In the genomic region with DNA sequence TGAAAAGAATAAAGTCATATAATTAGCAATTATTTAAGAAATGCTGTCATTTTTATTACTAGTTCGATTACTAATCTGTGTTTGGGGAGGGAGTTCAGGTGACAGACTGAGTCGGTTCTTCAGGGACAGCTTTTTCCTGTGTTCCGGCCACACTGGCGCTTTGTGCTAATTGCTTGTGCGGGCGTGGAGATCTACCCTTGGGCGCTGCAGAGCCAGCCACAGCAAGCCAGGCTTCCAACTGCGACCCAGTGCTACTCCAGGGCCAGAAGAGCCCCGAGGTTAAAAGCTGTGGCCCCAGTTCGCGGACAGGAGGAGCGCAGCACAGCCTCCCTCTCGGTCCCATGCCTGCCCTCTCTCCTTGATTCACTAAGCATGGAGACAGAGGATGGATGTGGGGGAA, we compare ENCODE assay signal across 22 cellular contexts. TPM values are rescaled to one million over a fixed set of nuclear protein-coding genes. Genes with fewer than 3 reads are reported as not detected.
"Had no signal": no experiment of that assay in that cellular context is flagged by ENCODE, and none has a peak within 500 bp of the region (broad histone marks: within the 10 kb centered on the region; RNA-seq: fewer than 3 reads in every experiment).

No MANE protein-coding gene starts in this region.

- H3K9ac ChIP-seq: parathyroid adenoma had no signal

- H3K27ac ChIP-seq: adrenal gland, breast epithelium, esophagus muscularis mucosa, gastroesophageal sphincter, lower lobe of right lung, neutrophil, parathyroid adenoma, spleen, WERI-Rb-1 had no signal

- H3K27ac Mint-ChIP-seq: activated naive CD4-positive, alpha-beta T cell treated with anti-CD3 and anti-CD28 coated beads, Interleukin-2, amount 50 U/mL, for 72 hours; natural killer cell treated with Interleukin-12 subunit alpha and Interleukin-12 subunit beta and Interleukin-15 and Interleukin-18, amount 100 ng/mL, for 72 hours; stimulated activated memory B cell treated with anti-CD40 and anti-IgM and Interleukin-4, amounts not matched to agents 10 μg/mL and 1 μg/mL and 100 μg/mL, for 72 hours had no signal

- H3K27me3 ChIP-seq: adrenal gland, breast epithelium, esophagus muscularis mucosa, gastroesophageal sphincter, spleen had no signal

- H3K4me1 Mint-ChIP-seq: stimulated activated memory B cell treated with anti-CD40 and anti-IgM and Interleukin-4, amounts not matched to agents 10 μg/mL and 1 μg/mL and 100 μg/mL, for 72 hours had no signal

- H2AFZ ChIP-seq: parathyroid adenoma had no signal

- ATAC-seq: gastroesophageal sphincter; lower lobe of right lung; natural killer cell treated with Interleukin-12 subunit alpha and Interleukin-12 subunit beta and Interleukin-15 and Interleukin-18, amount 100 ng/mL, for 72 hours; stimulated activated memory B cell treated with anti-CD40 and anti-IgM and Interleukin-4, amounts not matched to agents 10 μg/mL and 1 μg/mL and 100 μg/mL, for 72 hours had no signal

- H3K4me1 ChIP-seq: adrenal gland, breast epithelium, esophagus muscularis mucosa, gastroesophageal sphincter, lower lobe of right lung, parathyroid adenoma, spleen had no signal

- H3K4me3 ChIP-seq: adrenal gland, breast epithelium, esophagus muscularis mucosa, gastroesophageal sphincter, lower lobe of right lung, spleen had no signal

- H3K36me3 ChIP-seq: adrenal gland, breast epithelium, esophagus muscularis mucosa, gastroesophageal sphincter, lower lobe of right lung, neutrophil, spleen, WERI-Rb-1 had no signal

- H3K79me2 ChIP-seq: parathyroid adenoma had no signal

- H3K4me3 Mint-ChIP-seq: natural killer cell treated with Interleukin-12 subunit alpha and Interleukin-12 subunit beta and Interleukin-15 and Interleukin-18, amount 100 ng/mL, for 72 hours; stimulated activated memory B cell treated with anti-CD40 and anti-IgM and Interleukin-4, amounts not matched to agents 10 μg/mL and 1 μg/mL and 100 μg/mL, for 72 hours had no signal

- H3K9me3 Mint-ChIP-seq: activated naive CD4-positive, alpha-beta T cell treated with anti-CD3 and anti-CD28 coated beads, Interleukin-2, amount 50 U/mL, for 72 hours; natural killer cell treated with Interleukin-12 subunit alpha and Interleukin-12 subunit beta and Interleukin-15 and Interleukin-18, amount 100 ng/mL, for 72 hours had no signal

- H3K9me3 ChIP-seq: adrenal gland, esophagus muscularis mucosa, gastroesophageal sphincter, lower lobe of right lung, neutrophil had no signal

- H3K36me3 Mint-ChIP-seq: activated naive CD4-positive, alpha-beta T cell treated with anti-CD3 and anti-CD28 coated beads, Interleukin-2, amount 50 U/mL, for 72 hours had no signal

- DNase-seq: activated CD4-positive, alpha-beta T cell treated with anti-CD3 and anti-CD28 coated beads for 1 hour; activated CD4-positive, alpha-beta T cell treated with anti-CD3 and anti-CD28 coated beads, Interleukin-2, amount 50 U/mL, for 4 hours; activated gamma-delta T cell treated with Interleukin-2 at 50 U/mL for 16 hours; adrenal gland; dermis blood vessel endothelial cell; effector memory CD4-positive, alpha-beta T cell; lower lobe of right lung; spleen; stimulated activated CD4-positive, alpha-beta T cell treated with anti-CD3 and anti-CD28 coated beads, Interleukin-4, amount 100 ng/mL, for 4 hours; WERI-Rb-1 had no signal

- H3K27me3 Mint-ChIP-seq: stimulated activated memory B cell treated with anti-CD40 and anti-IgM and Interleukin-4, amounts not matched to agents 10 μg/mL and 1 μg/mL and 100 μg/mL, for 72 hours had no signal

RNA-seq across cellular contexts. Expression of a gene that starts 6.5 kb away (rescaled TPM):
- total RNA-seq: activated naive CD4-positive, alpha-beta T cell treated with anti-CD3 and anti-CD28 coated beads, Interleukin-2, amount 50 U/mL, for 72 hours; astrocyte; chondrocyte; dermis blood vessel endothelial cell; endothelial cell of umbilical vein; esophagus muscularis mucosa; lower lobe of right lung; natural killer cell treated with Interleukin-12 subunit alpha and Interleukin-12 subunit beta and Interleukin-15 and Interleukin-18, amount 100 ng/mL, for 72 hours; ureter had no signal
- polyA plus RNA-seq: endothelial cell of umbilical vein had no signal
